ENCODE assay signal across 8 cellular contexts in genomic region chr3:63818282-63819150, GRCh38. TPM values are rescaled to one million over a fixed set of nuclear protein-coding genes. Genes with fewer than 3 reads are reported as not detected.
DNase-seq lines count a peak whose midpoint lies in the region; ATAC-seq and TF ChIP-seq lines count a peak whose summit lies in the region.

No MANE protein-coding gene starts in this region.

- H3K9me3 ChIP-seq in tibial nerve: no peaks in the 10 kb centered on the region

- no peak overlapping the region for H3K27ac ChIP-seq in tibial nerve

- no peak for TF ChIP-seq POLR2A in tibial nerve (IDR thresholded peaks at IDR 0.05)

- no peak for TF ChIP-seq EP300 in tibial nerve (IDR thresholded peaks at IDR 0.05)

- H3K4me1 ChIP-seq in tibial nerve: no peaks in the 10 kb centered on the region

- peaks cover 0 to 3% (median 0%) of the 10 kb centered on the region in 3 donors for H3K36me3 ChIP-seq in tibial nerve

- 29% methylated on average over 10 of the region's 10 CpGs for WGBS in tibial nerve, 2 donors

- DNase-seq in Ammon's horn (ENCODE audit: low spot score) (peak; percentile 81), HK-2 (ENCODE audit: unreplicated experiment) (peak; percentile 44), OCI-M2 (lab: John Stamatoyannopoulos, UW; ENCODE audit: unreplicated experiment) (peak; percentile 18), fibroblast of mammary gland (ENCODE audit: low read depth) (peak; percentile 67), nucleus accumbens (lab: John Stamatoyannopoulos, UW) (peak in 44 of 56 donors; percentile 1 to 80 (median 30)), tibial nerve (ENCODE audit: low spot score in 2 of 2) (peak; percentile 50 to 81)
- peak; percentile 66 to 69 for DNase-seq in activated T-cell treated with anti-CD3 and anti-CD28 coated beads, Interleukin-2, amount 50 U/mL, for 48 hours

- H3K4me3 ChIP-seq in fibroblast of mammary gland (ENCODE audit: control insufficient read depth, low read depth, low read length): no peak overlapping the region
- no peak overlapping the region for H3K4me3 ChIP-seq in tibial nerve

- peak; percentile 85 for ATAC-seq in GM18909 (IDR thresholded peaks at IDR 0.05; ENCODE audit: poor library complexity, unreplicated experiment)

- peak; percentile 86 for TF ChIP-seq CTCF in fibroblast of mammary gland (conservative IDR thresholded peaks at IDR 0.05; ENCODE audit: control insufficient read depth, insufficient read depth, low read depth, low read length)
- TF ChIP-seq CTCF in tibial nerve (IDR thresholded peaks at IDR 0.05): peak; percentile 76 to 85 (median 81)

- no peaks in the 10 kb centered on the region for H3K27me3 ChIP-seq in tibial nerve

RNA-seq across cellular contexts. Expression of gene C3orf49, which starts 0.6 kb away (rescaled TPM):
- not detected for total RNA-seq in tibial nerve

RNA-seq across cellular contexts. Expression of gene THOC7, which starts 45.1 kb away (rescaled TPM):
- total RNA-seq in tibial nerve: 10 to 100 TPM; 32.2 to 77.4 (median 47.9) TPM

RNA-seq across cellular contexts. Expression of gene ATXN7, which starts 45.2 kb away (rescaled TPM):
- total RNA-seq in tibial nerve: 10 to 100 TPM; 29.2 to 44.2 (median 38.3) TPM

Comparison
In these comparisons a context has a peak if more than half of its experiments do, and no peak if none do; other contexts are left out.
1. DNase-seq: peak in every context shown above with its lines; median percentile 81 in Ammon's horn; 68 in activated T-cell treated with anti-CD3 and anti-CD28 coated beads, Interleukin-2, amount 50 U/mL, for 48 hours; 67 in fibroblast of mammary gland; 66 in tibial nerve; 44 in HK-2; 30 in nucleus accumbens; 18 in OCI-M2.